20 cellular contexts compared by ENCODE assay signal in genomic region chr14:68528031-68528687, GRCh38.
DNase-seq lines count a peak whose midpoint lies in the region; ATAC-seq and TF ChIP-seq lines count a peak whose summit lies in the region.
"Had no signal": no experiment of that assay in that cellular context is flagged by ENCODE, and none has a peak within 500 bp of the region (broad histone marks: within the 10 kb centered on the region; RNA-seq: fewer than 3 reads in every experiment).

No MANE protein-coding gene starts in this region.

- H3K27me3 ChIP-seq in HCT116 (ENCODE audit: insufficient read depth, low read length) (no peaks in the 10 kb centered on the region), lower lobe of right lung (ENCODE audit: low read depth) (no peaks in the 10 kb centered on the region), suprapubic skin (no peaks in the 10 kb centered on the region), H9 (ENCODE audit: insufficient read depth, low read length) (no peaks in the 10 kb centered on the region)
- H3K27me3 ChIP-seq: testis had no signal

- no peak overlapping the region for H4K5ac ChIP-seq in H9 (ENCODE audit: insufficient read length, low read depth, low read length)

- no peaks in the 10 kb centered on the region; the same call in 1 of the 2 replicates for H3K9me2 ChIP-seq in HCT116 (ENCODE audit: insufficient read depth)

- no peak for DNase-seq in HCT116 (ENCODE audit: low read depth, low spot score)
- DNase-seq in lower lobe of right lung, result no peak
- no peak for DNase-seq in suprapubic skin (ENCODE audit: low spot score in 2 of 2)
- no peak for DNase-seq in AG20443 (ENCODE audit: low spot score)
- DNase-seq in hippocampal formation (lab: John Stamatoyannopoulos, UW), result no peak
- no peak for DNase-seq in H9
- DNase-seq: activated CD4-positive, alpha-beta T cell treated with anti-CD3 and anti-CD28 coated beads for 1 hour; DMS79; left ventricle myocardium inferior; NCI-H1105 treated with DMSO at 0.1 percent for 48 hours; NCI-H510A treated with DMSO at 0.1 percent for 48 hours; testis had no signal

- H3K18ac ChIP-seq in H9 (ENCODE audit: insufficient read length, low read depth, low read length), result no peak overlapping the region

- H3K79me1 ChIP-seq in H9 (ENCODE audit: insufficient read depth, low read depth, low read length, poor library complexity, severe bottlenecking), result no peaks in the 10 kb centered on the region

- no peaks in the 10 kb centered on the region for H4K20me1 ChIP-seq in HCT116 (ENCODE audit: insufficient read depth)
- H4K20me1 ChIP-seq in H9 (ENCODE audit: control insufficient read depth, insufficient read depth, insufficient read length), result no peaks in the 10 kb centered on the region

- H2AFZ ChIP-seq in HCT116 (ENCODE audit: low read depth, low read length, poor library complexity, severe bottlenecking), result no peak overlapping the region
- no peak overlapping the region for H2AFZ ChIP-seq in H9 (ENCODE audit: low read length)

- peaks cover 0 to 4% of the 10 kb centered on the region in 2 experiments; a peak in 1 of 4 replicates for H3K36me3 ChIP-seq in HCT116 (ENCODE audit: control insufficient read depth in 1 of 2, insufficient read depth in 2 of 2, low read length in 2 of 2)
- H3K36me3 ChIP-seq in lower lobe of right lung, result no peaks in the 10 kb centered on the region
- H3K36me3 ChIP-seq in suprapubic skin, result no peaks in the 10 kb centered on the region
- H3K36me3 ChIP-seq: left ventricle myocardium inferior had no signal

- no peak overlapping the region for H3K4me3 ChIP-seq in HCT116 (replicated peaks in 1 of 2; ENCODE audit: low read depth in 1 of 2, low read length in 2 of 2)
- no peak overlapping the region for H3K4me3 ChIP-seq in lower lobe of right lung
- no peak overlapping the region for H3K4me3 ChIP-seq in suprapubic skin
- H3K4me3 ChIP-seq: left ventricle myocardium inferior, testis had no signal

- CTCF ChIA-PET in HCT116 (lab: Charles Lee), result no interaction called here

- POLR2A ChIA-PET in HCT116 (lab: Charles Lee), result no interaction called here

- no peak overlapping the region for H3K23ac ChIP-seq in H9 (ENCODE audit: insufficient read length, low read depth, low read length)

- no peak overlapping the region for H2BK15ac ChIP-seq in H9 (ENCODE audit: low read depth, low read length)

- no peak overlapping the region for H2BK5ac ChIP-seq in H9 (ENCODE audit: insufficient read length, low read length)

- no peak overlapping the region for H3K14ac ChIP-seq in H9 (ENCODE audit: insufficient read depth, low read length)

- no peak overlapping the region for H3K56ac ChIP-seq in H9 (ENCODE audit: insufficient read length, low read depth, low read length)

- H3K27ac ChIP-seq in HCT116 (ENCODE audit: low read depth, low read length) (peak overlapping the region; percentile 66; the same call in 1 of the 2 replicates), lower lobe of right lung (peak overlapping the region; percentile 80), suprapubic skin (peak overlapping the region; percentile 71), H9 (ENCODE audit: insufficient read length, low read depth, low read length) (no peak overlapping the region)
- H3K27ac ChIP-seq: RWPE1 had no signal

- H3K36me3 Mint-ChIP-seq in dendritic cell treated with granulocyte-macrophage colony-stimulating factor and Interleukin-4, amounts not matched to agents 40 ng/mL and 50 ng/mL, for 4 days (ENCODE audit: low read depth), result peaks cover 7% of the 10 kb centered on the region
- H3K36me3 Mint-ChIP-seq in H9 (ENCODE audit: insufficient read depth in 1 of 3, low read depth in 3 of 3), result peaks cover 17 to 37% (median 19%) of the 10 kb centered on the region in 3 experiments

- H3K27me3 Mint-ChIP-seq in dendritic cell treated with granulocyte-macrophage colony-stimulating factor and Interleukin-4, amounts not matched to agents 40 ng/mL and 50 ng/mL, for 4 days, result no peaks in the 10 kb centered on the region
- H3K27me3 Mint-ChIP-seq in H9 (ENCODE audit: low read depth), result no peaks in the 10 kb centered on the region

- RAD21 ChIA-PET in HCT116 (lab: Charles Lee; ENCODE audit: low non-redundant PET in 1 of 2, low total read pairs in 2 of 2, uncharacterized antibody in 2 of 2, unreplicated experiment in 2 of 2), result interaction anchor here in 1 of 2 experiments (0.6 kb wide), 1 partner anchor 276 kb away, joined by 3 read pairs; no protein-coding TSS in a partner anchor

- H3K4me2 ChIP-seq in HCT116 (ENCODE audit: low read length) (no peak overlapping the region), H9 (ENCODE audit: insufficient read depth, insufficient read length, low read length) (no peak overlapping the region)

- WGBS in suprapubic skin, result 66% methylated on average over 2 of the region's 2 CpGs
- no CpG with 5 or more reads among the region's 2 CpGs for WGBS in H9 (ENCODE audit: extremely low coverage, insufficient read length, low lambda C conversion rate)

- no peak overlapping the region for H4K91ac ChIP-seq in H9 (ENCODE audit: insufficient read length, low read depth, low read length)

- H3K23me2 ChIP-seq in H9 (ENCODE audit: insufficient read length, low read depth, low read length, poor library complexity, severe bottlenecking), result no peaks in the 10 kb centered on the region

- H2BK12ac ChIP-seq in H9 (ENCODE audit: insufficient read length, low read depth, low read length), result no peak overlapping the region

- BruUV-seq in HCT116 (replicated peaks; lab: Mats Ljungman, UMichigan), result no TSS peak

- TF ChIP-seq RAD21 in HCT116 (IDR thresholded peaks at IDR 0.05; ENCODE audit: low read depth), result no peak

- no peak overlapping the region for H4K8ac ChIP-seq in H9 (replicated peaks; ENCODE audit: insufficient read length, low read depth, low read length)

- H2BK120ac ChIP-seq in H9 (ENCODE audit: low read depth, low read length, poor library complexity, severe bottlenecking), result no peak overlapping the region

- H2BK20ac ChIP-seq in H9 (ENCODE audit: low read depth, low read length, poor library complexity, severe bottlenecking), result no peak overlapping the region

- intact Hi-C loops in HCT116 (cut with micrococcal nuclease), result no loop called here
- intact Hi-C loops in dendritic cell treated with granulocyte-macrophage colony-stimulating factor and Interleukin-4, amounts not matched to agents 40 ng/mL and 50 ng/mL, for 4 days (cut with micrococcal nuclease), result no loop called here
- intact Hi-C loops in lower lobe of right lung (cut with DNase I), result no loop called here

- ATAC-seq in HCT116 (no peak), lower lobe of right lung (no peak), GM21447 (IDR thresholded peaks at IDR 0.05; ENCODE audit: unreplicated experiment) (no peak)
- ATAC-seq: activated naive CD4-positive, alpha-beta T cell treated with anti-CD3 and anti-CD28 coated beads, Interleukin-2, amount 50 U/mL, for 72 hours; SK-N-SH treated with all-trans-retinoic acid at 6 μM for 48 hours had no signal

- H3K4me3 Mint-ChIP-seq in dendritic cell treated with granulocyte-macrophage colony-stimulating factor and Interleukin-4, amounts not matched to agents 40 ng/mL and 50 ng/mL, for 4 days, result no peak overlapping the region
- H3K4me3 Mint-ChIP-seq in H9, result no peak overlapping the region
- H3K4me3 Mint-ChIP-seq: activated T-helper 1 cell treated with anti-CD3 and anti-CD28 coated beads, Interleukin-12 subunit alpha, Interleukin-12 subunit beta, Interleukin-2, Interleukin-4 antibody, amounts not matched to agents 30 ng/mL and 10 ng/mL and 1 ng/mL, durations not matched to agents 14 hours and 24 hours and 36 hours; HFFc6; T-helper 2 cell treated with Interferon-gamma antibody and Interleukin-4, amounts not matched to agents 5 μg/mL and 100 μg/mL, for 36 hours had no signal

- H3K9ac ChIP-seq in HCT116 (ENCODE audit: low read length) (no peak overlapping the region), H9 (ENCODE audit: extremely low read depth, insufficient read length, low read length) (no peak overlapping the region)

- peak overlapping the region; percentile 79 for H3K27ac Mint-ChIP-seq in dendritic cell treated with granulocyte-macrophage colony-stimulating factor and Interleukin-4, amounts not matched to agents 40 ng/mL and 50 ng/mL, for 4 days
- no peak overlapping the region for H3K27ac Mint-ChIP-seq in H9
- H3K27ac Mint-ChIP-seq: activated naive CD4-positive, alpha-beta T cell treated with anti-CD3 and anti-CD28 coated beads, Interleukin-2, amount 50 U/mL, for 72 hours; activated T-helper 1 cell treated with anti-CD3 and anti-CD28 coated beads, Interleukin-12 subunit alpha, Interleukin-12 subunit beta, Interleukin-2, Interleukin-4 antibody, amounts not matched to agents 30 ng/mL and 10 ng/mL and 1 ng/mL, durations not matched to agents 14 hours and 24 hours and 36 hours; T-helper 2 cell treated with Interferon-gamma antibody and Interleukin-4, amounts not matched to agents 5 μg/mL and 100 μg/mL, for 36 hours had no signal

- no peak overlapping the region for H3T11ph ChIP-seq in H9 (ENCODE audit: low read length)

- H3K9me3 ChIP-seq in HCT116 (ENCODE audit: control insufficient read depth in 1 of 2, insufficient read depth in 1 of 2, low read depth in 1 of 2, low read length in 2 of 2) (peaks cover 0 to 20% of the 10 kb centered on the region in 2 experiments; a peak in 2 of 4 replicates), lower lobe of right lung (peaks cover 21% of the 10 kb centered on the region), suprapubic skin (no peaks in the 10 kb centered on the region), H9 (ENCODE audit: control insufficient read depth, low read depth, low read length) (no peaks in the 10 kb centered on the region)
- H3K9me3 ChIP-seq: testis had no signal

- no peak overlapping the region for H2AK5ac ChIP-seq in H9 (ENCODE audit: insufficient read length, low read length)

- no peak for TF ChIP-seq EP300 in suprapubic skin (IDR thresholded peaks at IDR 0.05)

- H3K79me2 ChIP-seq in HCT116 (ENCODE audit: insufficient read depth, low read length) (no peaks in the 10 kb centered on the region), H9 (ENCODE audit: insufficient read depth, low read length) (no peaks in the 10 kb centered on the region)

- TF ChIP-seq CTCF in HCT116 (IDR thresholded peaks at IDR 0.05 in 2 of 3, conservative IDR thresholded peaks at IDR 0.05 in 1 of 3; ENCODE audit: borderline replicate concordance in 1 of 3, insufficient read depth in 1 of 3, low read depth in 2 of 3, low read length in 2 of 3) (no peak), lower lobe of right lung (IDR thresholded peaks at IDR 0.05) (no peak), suprapubic skin (IDR thresholded peaks at IDR 0.05) (no peak), H9 (conservative IDR thresholded peaks at IDR 0.05) (no peak)

- peaks cover 10% of the 10 kb centered on the region for H3K9me3 Mint-ChIP-seq in dendritic cell treated with granulocyte-macrophage colony-stimulating factor and Interleukin-4, amounts not matched to agents 40 ng/mL and 50 ng/mL, for 4 days
- H3K9me3 Mint-ChIP-seq in H9, result peaks cover 24 to 27% of the 10 kb centered on the region in 2 experiments

- no peak overlapping the region for H3K4ac ChIP-seq in H9 (ENCODE audit: low read depth, low read length)

- H3K4me1 ChIP-seq in HCT116 (ENCODE audit: control insufficient read depth in 1 of 2, insufficient read depth in 2 of 2, low read length in 2 of 2), result peaks cover 16 to 26% of the 10 kb centered on the region in 2 experiments; a peak in 3 of 4 replicates
- peaks cover 27% of the 10 kb centered on the region for H3K4me1 ChIP-seq in lower lobe of right lung
- peaks cover 49% of the 10 kb centered on the region for H3K4me1 ChIP-seq in suprapubic skin
- no peaks in the 10 kb centered on the region for H3K4me1 ChIP-seq in H9 (ENCODE audit: insufficient read depth, low read length)

- H3K4me1 Mint-ChIP-seq in dendritic cell treated with granulocyte-macrophage colony-stimulating factor and Interleukin-4, amounts not matched to agents 40 ng/mL and 50 ng/mL, for 4 days (ENCODE audit: low read depth), result peaks cover 24% of the 10 kb centered on the region
- H3K4me1 Mint-ChIP-seq in H9, result peaks cover 10 to 12% of the 10 kb centered on the region in 2 experiments

- no peak for TF ChIP-seq POLR2A in HCT116 (IDR thresholded peaks at IDR 0.05; ENCODE audit: borderline replicate concordance, extremely low read depth, insufficient read depth, insufficient read length)
- TF ChIP-seq POLR2A in suprapubic skin (IDR thresholded peaks at IDR 0.05), result no peak
